8 cellular contexts compared by ENCODE assay signal in genomic region chr5:320524-321232, GRCh38. TPM values are rescaled to one million over a fixed set of nuclear protein-coding genes. Genes with fewer than 3 reads are reported as not detected.
DNase-seq lines count a peak whose midpoint lies in the region; ATAC-seq, FAIRE-seq and TF ChIP-seq lines count a peak whose summit lies in the region.

No MANE protein-coding gene starts in this region.

- H3K36me3 Mint-ChIP-seq in astrocyte (ENCODE audit: low read depth, unreplicated experiment) (no peaks in the 10 kb centered on the region), mesothelial cell of epicardium (no peaks in the 10 kb centered on the region)

- TF ChIP-seq CTCF in AG09309 (IDR thresholded peaks at IDR 0.05; ENCODE audit: control insufficient read depth, insufficient read depth, low read depth, low read length, missing control alignments), result no peak
- no peak for TF ChIP-seq CTCF in astrocyte (IDR thresholded peaks at IDR 0.05; ENCODE audit: insufficient read depth, low read depth, low read length)
- no peak for TF ChIP-seq CTCF in mesothelial cell of epicardium (IDR thresholded peaks at IDR 0.05; ENCODE audit: unreplicated experiment)
- no peak for TF ChIP-seq CTCF in body of pancreas (IDR thresholded peaks at IDR 0.05)

- H3K4me2 ChIP-seq in astrocyte (ENCODE audit: low read length), result peak overlapping the region; percentile 83

- H3K27ac ChIP-seq in astrocyte (ENCODE audit: low read depth, low read length), result no peak overlapping the region
- H3K27ac ChIP-seq in body of pancreas, result no peak overlapping the region

- H3K9me3 Mint-ChIP-seq in astrocyte (ENCODE audit: unreplicated experiment) (no peaks in the 10 kb centered on the region), mesothelial cell of epicardium (no peaks in the 10 kb centered on the region)

- no peak for TF ChIP-seq POLR2A in body of pancreas (IDR thresholded peaks at IDR 0.05)

- peak overlapping the region; percentile 11 for H3K27ac Mint-ChIP-seq in astrocyte (ENCODE audit: unreplicated experiment)
- no peak overlapping the region for H3K27ac Mint-ChIP-seq in mesothelial cell of epicardium

- peaks cover 34% of the 10 kb centered on the region for H4K20me1 ChIP-seq in astrocyte (ENCODE audit: insufficient read depth, low read length)

- H3K4me1 ChIP-seq in astrocyte (ENCODE audit: insufficient read depth, low read length) (peaks cover 40% of the 10 kb centered on the region), body of pancreas (peaks cover 25% of the 10 kb centered on the region)

- H2AFZ ChIP-seq in astrocyte (ENCODE audit: low read depth, low read length), result peak overlapping the region; percentile 73

- H3K9me3 ChIP-seq in astrocyte (ENCODE audit: insufficient read depth, low read depth, low read length) (no peaks in the 10 kb centered on the region), body of pancreas (no peaks in the 10 kb centered on the region)

- peaks cover 36% of the 10 kb centered on the region for H3K79me2 ChIP-seq in astrocyte (ENCODE audit: insufficient read depth, low read length)

- DNase-seq in AG09309 (ENCODE audit: low read depth) (no peak), astrocyte (ENCODE audit: low read depth) (no peak), mesothelial cell of epicardium (ENCODE audit: low spot score in 2 of 2, unreplicated experiment in 2 of 2) (no peak), SW480 (ENCODE audit: low spot score) (no peak), body of pancreas (no peak), AG08395 (ENCODE audit: low spot score) (no peak)

- H3K4me3 ChIP-seq in AG09309 (ENCODE audit: control insufficient read depth, low read depth, low read length), result peak overlapping the region; percentile 64
- peak overlapping the region; percentile 70 for H3K4me3 ChIP-seq in astrocyte (ENCODE audit: insufficient read depth, low read depth, low read length)
- no peak overlapping the region for H3K4me3 ChIP-seq in body of pancreas

- H3K27me3 Mint-ChIP-seq in astrocyte (ENCODE audit: low read depth, unreplicated experiment) (peaks cover 7% of the 10 kb centered on the region), mesothelial cell of epicardium (ENCODE audit: low read depth) (peaks cover 65% of the 10 kb centered on the region)

- peaks cover 3% of the 10 kb centered on the region for H3K27me3 ChIP-seq in astrocyte (ENCODE audit: insufficient read depth, low read length)
- peaks cover 0 to 25% of the 10 kb centered on the region in 2 donors for H3K27me3 ChIP-seq in body of pancreas

- intact Hi-C loops in body of pancreas (cut with DNase I), result no loop called here

- peaks cover 2% of the 10 kb centered on the region for H3K4me1 Mint-ChIP-seq in astrocyte (ENCODE audit: low read depth, unreplicated experiment)
- H3K4me1 Mint-ChIP-seq in mesothelial cell of epicardium, result peaks cover 6% of the 10 kb centered on the region

- no peak for FAIRE-seq in astrocyte (lab: Jason Lieb, UNC)

- peak overlapping the region; percentile 76 for H3K9ac ChIP-seq in astrocyte (ENCODE audit: low read length)

- H3K36me3 ChIP-seq in astrocyte (ENCODE audit: insufficient read depth, low read length) (no peaks in the 10 kb centered on the region), body of pancreas (replicated peaks in 1 of 2; ENCODE audit: insufficient read depth in 1 of 2, low read depth in 2 of 2) (peaks cover 0 to 3% of the 10 kb centered on the region in 2 donors)

- WGBS in body of pancreas, 2 donors, result 2 to 24% methylated on average over 5 to 65 of the region's 65 CpGs

- ATAC-seq in GM21381 (IDR thresholded peaks at IDR 0.05; ENCODE audit: unreplicated experiment) (peak; percentile 2), HG03460 (IDR thresholded peaks at IDR 0.05; ENCODE audit: unreplicated experiment) (no peak), body of pancreas (no peak)

- H3K4me3 Mint-ChIP-seq in astrocyte (ENCODE audit: unreplicated experiment) (peak overlapping the region; percentile 81), mesothelial cell of epicardium (peak overlapping the region; percentile 66)

RNA-seq across cellular contexts. Expression of gene AHRR, which starts 0.8 kb away (rescaled TPM):
- total RNA-seq in astrocyte (8.6 and 10.5 TPM in 2 replicates), mesothelial cell of epicardium (10.7 to 12.7 TPM (median 10.9 TPM) in 3 replicates), body of pancreas (under 1 TPM; 0.26 to 0.33 TPM)

RNA-seq across cellular contexts. Expression of gene PDCD6, which starts 49.2 kb away (rescaled TPM):
- total RNA-seq in astrocyte (99.1 and 99.6 TPM in 2 replicates), mesothelial cell of epicardium (82.4 to 85.6 TPM (median 84.4 TPM) in 3 replicates), body of pancreas (10 to 100 TPM; 43.1 to 49.4 TPM)

Comparison
In these comparisons a context has a peak if more than half of its experiments do, and no peak if none do; other contexts are left out.
1. H3K4me3 ChIP-seq: peak in AG09309 (single experiment) and astrocyte (single experiment); none in body of pancreas (0 of 2).